ENCODE assay signal across 12 cellular contexts in genomic region chr5:28473531-28474107, GRCh38.
DNase-seq lines count a peak whose midpoint lies in the region; ATAC-seq, FAIRE-seq and TF ChIP-seq lines count a peak whose summit lies in the region.
"Had no signal": no experiment of that assay in that cellular context is flagged by ENCODE, and none has a peak within 500 bp of the region (broad histone marks: within the 10 kb centered on the region; RNA-seq: fewer than 3 reads in every experiment).

No MANE protein-coding gene starts in this region.

- no peak overlapping the region for H3K4me3 Mint-ChIP-seq in astrocyte (ENCODE audit: unreplicated experiment)
- H3K4me3 Mint-ChIP-seq in activated T-helper 1 cell treated with anti-CD3 and anti-CD28 coated beads, Interleukin-12 subunit alpha, Interleukin-12 subunit beta, Interleukin-2, Interleukin-4 antibody, amounts not matched to agents 30 ng/mL and 10 ng/mL and 1 ng/mL, durations not matched to agents 14 hours and 24 hours and 36 hours: no peak overlapping the region
- H3K4me3 Mint-ChIP-seq: naive B cell had no signal

- peak; percentile 21; the same call in 1 of the 3 replicates for TF ChIP-seq CTCF in GM12872 (IDR thresholded peaks at IDR 0.05; ENCODE audit: insufficient read depth, low read depth, low read length)
- TF ChIP-seq CTCF in astrocyte (IDR thresholded peaks at IDR 0.05; ENCODE audit: insufficient read depth, low read depth, low read length): peak; percentile 48
- peak; percentile 29 to 51 (median 40) for TF ChIP-seq CTCF in right lobe of liver (IDR thresholded peaks at IDR 0.05)
- TF ChIP-seq CTCF in sigmoid colon (IDR thresholded peaks at IDR 0.05): no peak

- DNase-seq in LoVo (ENCODE audit: low spot score): peak; percentile 20
- DNase-seq in astrocyte (ENCODE audit: low read depth): peak; percentile 6
- DNase-seq in right lobe of liver: no peak
- DNase-seq in sigmoid colon: no peak
- no peak for DNase-seq in OCI-M2 (lab: John Stamatoyannopoulos, UW; ENCODE audit: unreplicated experiment)
- no peak for DNase-seq in activated T-helper 1 cell treated with anti-CD3 and anti-CD28 coated beads, Interleukin-12 subunit alpha, Interleukin-12 subunit beta, Interleukin-2, Interleukin-4 antibody, amounts not matched to agents 30 ng/mL and 10 ng/mL and 1 ng/mL, durations not matched to agents 14 hours and 24 hours and 36 hours (ENCODE audit: low spot score)
- no peak for DNase-seq in T-helper 2 cell
- DNase-seq: heart right ventricle, naive B cell, Right ventricle myocardium superior had no signal

- peak; percentile 17 for FAIRE-seq in astrocyte (lab: Jason Lieb, UNC)

- intact Hi-C loops in right lobe of liver (cut with DNase I) (no loop called here), sigmoid colon (cut with DNase I) (no loop called here)
- intact Hi-C loops in activated T-helper 1 cell treated with anti-CD3 and anti-CD28 coated beads, Interleukin-12 subunit alpha, Interleukin-12 subunit beta, Interleukin-2, Interleukin-4 antibody, amounts not matched to agents 30 ng/mL and 10 ng/mL and 1 ng/mL, durations not matched to agents 14 hours and 24 hours and 36 hours (cut with micrococcal nuclease): no loop called here

- no peaks in the 10 kb centered on the region for H3K4me1 Mint-ChIP-seq in astrocyte (ENCODE audit: low read depth, unreplicated experiment)
- H3K4me1 Mint-ChIP-seq in activated T-helper 1 cell treated with anti-CD3 and anti-CD28 coated beads, Interleukin-12 subunit alpha, Interleukin-12 subunit beta, Interleukin-2, Interleukin-4 antibody, amounts not matched to agents 30 ng/mL and 10 ng/mL and 1 ng/mL, durations not matched to agents 14 hours and 24 hours and 36 hours (ENCODE audit: low read depth): no peaks in the 10 kb centered on the region
- H3K4me1 Mint-ChIP-seq: naive B cell had no signal

- no peak overlapping the region for H3K27ac Mint-ChIP-seq in astrocyte (ENCODE audit: unreplicated experiment)
- no peak overlapping the region for H3K27ac Mint-ChIP-seq in activated T-helper 1 cell treated with anti-CD3 and anti-CD28 coated beads, Interleukin-12 subunit alpha, Interleukin-12 subunit beta, Interleukin-2, Interleukin-4 antibody, amounts not matched to agents 30 ng/mL and 10 ng/mL and 1 ng/mL, durations not matched to agents 14 hours and 24 hours and 36 hours
- H3K27ac Mint-ChIP-seq: naive B cell had no signal

- H3K9me3 ChIP-seq in astrocyte (ENCODE audit: insufficient read depth, low read depth, low read length): no peaks in the 10 kb centered on the region
- H3K9me3 ChIP-seq in right lobe of liver: no peaks in the 10 kb centered on the region
- no peaks in the 10 kb centered on the region for H3K9me3 ChIP-seq in sigmoid colon
- H3K9me3 ChIP-seq: heart right ventricle had no signal

- no peaks in the 10 kb centered on the region for H3K27me3 Mint-ChIP-seq in astrocyte (ENCODE audit: low read depth, unreplicated experiment)
- H3K27me3 Mint-ChIP-seq in activated T-helper 1 cell treated with anti-CD3 and anti-CD28 coated beads, Interleukin-12 subunit alpha, Interleukin-12 subunit beta, Interleukin-2, Interleukin-4 antibody, amounts not matched to agents 30 ng/mL and 10 ng/mL and 1 ng/mL, durations not matched to agents 14 hours and 24 hours and 36 hours (ENCODE audit: insufficient read depth): no peaks in the 10 kb centered on the region
- H3K27me3 Mint-ChIP-seq: naive B cell had no signal

- H3K36me3 Mint-ChIP-seq in astrocyte (ENCODE audit: low read depth, unreplicated experiment): no peaks in the 10 kb centered on the region
- no peaks in the 10 kb centered on the region for H3K36me3 Mint-ChIP-seq in activated T-helper 1 cell treated with anti-CD3 and anti-CD28 coated beads, Interleukin-12 subunit alpha, Interleukin-12 subunit beta, Interleukin-2, Interleukin-4 antibody, amounts not matched to agents 30 ng/mL and 10 ng/mL and 1 ng/mL, durations not matched to agents 14 hours and 24 hours and 36 hours (ENCODE audit: low read depth)
- H3K36me3 Mint-ChIP-seq: naive B cell had no signal

- H3K9me3 Mint-ChIP-seq in astrocyte (ENCODE audit: unreplicated experiment): no peaks in the 10 kb centered on the region
- peaks cover 24% of the 10 kb centered on the region for H3K9me3 Mint-ChIP-seq in activated T-helper 1 cell treated with anti-CD3 and anti-CD28 coated beads, Interleukin-12 subunit alpha, Interleukin-12 subunit beta, Interleukin-2, Interleukin-4 antibody, amounts not matched to agents 30 ng/mL and 10 ng/mL and 1 ng/mL, durations not matched to agents 14 hours and 24 hours and 36 hours

- no peak for TF ChIP-seq POLR2A in right lobe of liver (IDR thresholded peaks at IDR 0.05)
- no peak for TF ChIP-seq POLR2A in sigmoid colon (IDR thresholded peaks at IDR 0.05)

- H3K4me3 ChIP-seq in astrocyte (ENCODE audit: insufficient read depth, low read depth, low read length) (no peak overlapping the region), right lobe of liver (no peak overlapping the region), sigmoid colon (no peak overlapping the region)
- H3K4me3 ChIP-seq: heart right ventricle had no signal

- no peak overlapping the region for H2AFZ ChIP-seq in astrocyte (ENCODE audit: low read depth, low read length)

- H3K79me2 ChIP-seq in astrocyte (ENCODE audit: insufficient read depth, low read length): no peaks in the 10 kb centered on the region

- no peak overlapping the region for H3K4me2 ChIP-seq in astrocyte (ENCODE audit: low read length)
- H3K4me2 ChIP-seq: KMS-11 had no signal

- WGBS in right lobe of liver (ENCODE audit: insufficient coverage, low coverage, low lambda C conversion rate, missing lambda C conversion rate): 26% methylated on average over 4 of the region's 4 CpGs
- WGBS in sigmoid colon, 2 donors: 65 to 69% methylated on average over 4 of the region's 4 CpGs

- no peak for TF ChIP-seq EP300 in sigmoid colon (IDR thresholded peaks at IDR 0.05)

- H3K27ac ChIP-seq in astrocyte (ENCODE audit: low read depth, low read length) (no peak overlapping the region), right lobe of liver (no peak overlapping the region), sigmoid colon (no peak overlapping the region)
- H3K27ac ChIP-seq: heart right ventricle, KMS-11 had no signal

- H3K9ac ChIP-seq in astrocyte (ENCODE audit: low read length): no peak overlapping the region
- H3K9ac ChIP-seq: KMS-11 had no signal

- no peaks in the 10 kb centered on the region for H3K36me3 ChIP-seq in astrocyte (ENCODE audit: insufficient read depth, low read length)
- H3K36me3 ChIP-seq in right lobe of liver: no peaks in the 10 kb centered on the region
- H3K36me3 ChIP-seq in sigmoid colon: no peaks in the 10 kb centered on the region
- H3K36me3 ChIP-seq: heart right ventricle had no signal

- H4K20me1 ChIP-seq in astrocyte (ENCODE audit: insufficient read depth, low read length): no peaks in the 10 kb centered on the region

- no peaks in the 10 kb centered on the region for H3K27me3 ChIP-seq in astrocyte (ENCODE audit: insufficient read depth, low read length)
- H3K27me3 ChIP-seq in right lobe of liver: no peaks in the 10 kb centered on the region
- no peaks in the 10 kb centered on the region for H3K27me3 ChIP-seq in sigmoid colon
- H3K27me3 ChIP-seq: heart right ventricle had no signal

- no peaks in the 10 kb centered on the region for H3K4me1 ChIP-seq in astrocyte (ENCODE audit: insufficient read depth, low read length)
- H3K4me1 ChIP-seq in right lobe of liver: no peaks in the 10 kb centered on the region
- H3K4me1 ChIP-seq in sigmoid colon: no peaks in the 10 kb centered on the region
- H3K4me1 ChIP-seq: heart right ventricle had no signal

- ATAC-seq in right lobe of liver: peak; percentile 61 to 66 (median 63)
- ATAC-seq: heart right ventricle had no signal

Comparison
In these comparisons a context has a peak if more than half of its experiments do, and no peak if none do; other contexts are left out.
1. CTCF ChIP-seq: peak in GM12872 (single experiment), astrocyte (single experiment) and right lobe of liver (4 of 4); none in sigmoid colon (0 of 4).
2. DNase-seq: peak in LoVo (single experiment) and astrocyte (single experiment); none in right lobe of liver (0 of 3), sigmoid colon (single experiment), OCI-M2 (single experiment), activated T-helper 1 cell treated with anti-CD3 and anti-CD28 coated beads, Interleukin-12 subunit alpha, Interleukin-12 subunit beta, Interleukin-2, Interleukin-4 antibody, amounts not matched to agents 30 ng/mL and 10 ng/mL and 1 ng/mL, durations not matched to agents 14 hours and 24 hours and 36 hours (single experiment) and T-helper 2 cell (0 of 5).